In genomic region chr4:128357286-128357685, GRCh38 we compare ENCODE assay signal across 2 cellular contexts.
TF ChIP-seq lines count a peak whose summit lies in the region.

No MANE protein-coding gene starts in this region.

TF ChIP-seq in A549, 52 proteins besides CTCF, POLR2A, EP300 and RAD21 (continued from another document):
- TF ChIP-seq REST (IDR thresholded peaks at IDR 0.05) (no peak), CHD4 (IDR thresholded peaks at IDR 0.05; ENCODE audit: borderline replicate concordance) (no peak), ZFP36 (IDR thresholded peaks at IDR 0.05; ENCODE audit: borderline replicate concordance, partially characterized antibody) (no peak), RFX5 (IDR thresholded peaks at IDR 0.05) (no peak), CHD2 (IDR thresholded peaks at IDR 0.05; ENCODE audit: low read length, partially characterized antibody) (no peak), JUN (IDR thresholded peaks at IDR 0.05) (no peak), RNF2 (IDR thresholded peaks at IDR 0.05; ENCODE audit: borderline replicate concordance, low read depth) (no peak)
- TF ChIP-seq, protein P1, sequence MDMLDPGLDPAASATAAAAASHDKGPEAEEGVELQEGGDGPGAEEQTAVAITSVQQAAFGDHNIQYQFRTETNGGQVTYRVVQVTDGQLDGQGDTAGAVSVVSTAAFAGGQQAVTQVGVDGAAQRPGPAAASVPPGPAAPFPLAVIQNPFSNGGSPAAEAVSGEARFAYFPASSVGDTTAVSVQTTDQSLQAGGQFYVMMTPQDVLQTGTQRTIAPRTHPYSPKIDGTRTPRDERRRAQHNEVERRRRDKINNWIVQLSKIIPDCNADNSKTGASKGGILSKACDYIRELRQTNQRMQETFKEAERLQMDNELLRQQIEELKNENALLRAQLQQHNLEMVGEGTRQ (IDR thresholded peaks at IDR 0.05), result no peak

TF ChIP-seq in IMR-90, 13 proteins besides CTCF, POLR2A, EP300 and RAD21 (continued from another document):
- TF ChIP-seq, protein P1 (IDR thresholded peaks at IDR 0.05; ENCODE audit: low read depth, low read length), result no peak
- TF ChIP-seq CHD1 (IDR thresholded peaks at IDR 0.05; ENCODE audit: low read depth, low read length), result no peak
- TF ChIP-seq MAZ (IDR thresholded peaks at IDR 0.05; ENCODE audit: borderline replicate concordance, low read depth, low read length), result no peak
- no peak for TF ChIP-seq BHLHE40 (IDR thresholded peaks at IDR 0.05; ENCODE audit: low read depth, low read length)
- TF ChIP-seq FOS (IDR thresholded peaks at IDR 0.05; ENCODE audit: low read depth, low read length), result no peak
- TF ChIP-seq MAFK (IDR thresholded peaks at IDR 0.05; ENCODE audit: low read depth, low read length), result no peak
